Comparison of ENCODE assay signal across 2 cellular contexts in genomic region chr10:114087255-114087654, GRCh38.
TF ChIP-seq lines count a peak whose summit lies in the region.

No MANE protein-coding gene starts in this region.

TF ChIP-seq in HepG2, 621 proteins besides CTCF, POLR2A, EP300 and RAD21:
- TF ChIP-seq YEATS2 (CRISPR knock-in tag; IDR thresholded peaks at IDR 0.05; ENCODE audit: borderline replicate concordance) (no peak), NFIC (IDR thresholded peaks at IDR 0.05; ENCODE audit: low read length) (no peak), NR2C2 (CRISPR knock-in tag; IDR thresholded peaks at IDR 0.05; ENCODE audit: borderline replicate concordance) (no peak), POGZ (CRISPR knock-in tag; IDR thresholded peaks at IDR 0.05) (no peak), DMAP1 (CRISPR knock-in tag; IDR thresholded peaks at IDR 0.05) (no peak), ZNF343 (CRISPR knock-in tag; IDR thresholded peaks at IDR 0.05) (no peak), MAZ (IDR thresholded peaks at IDR 0.05; ENCODE audit: borderline replicate concordance, low read depth, low read length) (no peak), MAZ (CRISPR knock-in tag; IDR thresholded peaks at IDR 0.05; ENCODE audit: low read depth) (no peak), SRSF1 (optimal IDR thresholded peaks at IDR 0.05; ENCODE audit: low read depth, low read length) (no peak), HDAC6 (IDR thresholded peaks at IDR 0.05; ENCODE audit: low read depth, low read length) (no peak), ZNF746 (CRISPR knock-in tag; IDR thresholded peaks at IDR 0.05) (no peak), ZNF552 (CRISPR knock-in tag; IDR thresholded peaks at IDR 0.05; ENCODE audit: borderline replicate concordance) (no peak), ZNF609 (CRISPR knock-in tag; IDR thresholded peaks at IDR 0.05; ENCODE audit: borderline replicate concordance) (no peak)

TF ChIP-seq in H1, 55 proteins besides CTCF, POLR2A, EP300 and RAD21:
- no peak for TF ChIP-seq PHF8 (conservative IDR thresholded peaks at IDR 0.05; ENCODE audit: low read depth, low read length)
- TF ChIP-seq SP1 (IDR thresholded peaks at IDR 0.05; ENCODE audit: low read depth, low read length): no peak
- TF ChIP-seq ASH2L (IDR thresholded peaks at IDR 0.05; ENCODE audit: low read length): no peak
- no peak for TF ChIP-seq BCL11A (IDR thresholded peaks at IDR 0.05; ENCODE audit: low read depth in 2 of 2, low read length in 2 of 2)
- TF ChIP-seq CHD2 (IDR thresholded peaks at IDR 0.05; ENCODE audit: low read length): no peak
- TF ChIP-seq RFX5 (IDR thresholded peaks at IDR 0.05; ENCODE audit: borderline replicate concordance, low read depth, low read length): no peak
- no peak for TF ChIP-seq ATF2 (IDR thresholded peaks at IDR 0.05; ENCODE audit: low read length)
- TF ChIP-seq CBX5 (IDR thresholded peaks at IDR 0.05; ENCODE audit: low read depth, low read length): no peak
- TF ChIP-seq TEAD4 (IDR thresholded peaks at IDR 0.05; ENCODE audit: low read depth, low read length): no peak
- TF ChIP-seq SRF (IDR thresholded peaks at IDR 0.05; ENCODE audit: low read depth, low read length): no peak
- no peak for TF ChIP-seq RXRA (IDR thresholded peaks at IDR 0.05; ENCODE audit: insufficient read depth, low read depth, low read length)
- no peak for TF ChIP-seq CHD1 (IDR thresholded peaks at IDR 0.05; ENCODE audit: low read depth, low read length)
- TF ChIP-seq BACH1 (IDR thresholded peaks at IDR 0.05; ENCODE audit: low read length): no peak
- no peak for TF ChIP-seq FOSL1 (IDR thresholded peaks at IDR 0.05; ENCODE audit: insufficient read depth, low read depth, low read length)
- TF ChIP-seq HDAC6 (IDR thresholded peaks at IDR 0.05; ENCODE audit: low read depth, low read length): no peak
- no peak for TF ChIP-seq MAX (IDR thresholded peaks at IDR 0.05)
- TF ChIP-seq TAF7 (optimal IDR thresholded peaks at IDR 0.05; ENCODE audit: borderline replicate concordance, low read depth, low read length): no peak
- no peak for TF ChIP-seq MAFK (IDR thresholded peaks at IDR 0.05; ENCODE audit: low read depth, low read length)
- TF ChIP-seq KDM4A (IDR thresholded peaks at IDR 0.05; ENCODE audit: low read depth, low read length, severe bottlenecking): no peak
TF ChIP-seq in H1: peak in this region for 0.
